In the genomic region with DNA sequence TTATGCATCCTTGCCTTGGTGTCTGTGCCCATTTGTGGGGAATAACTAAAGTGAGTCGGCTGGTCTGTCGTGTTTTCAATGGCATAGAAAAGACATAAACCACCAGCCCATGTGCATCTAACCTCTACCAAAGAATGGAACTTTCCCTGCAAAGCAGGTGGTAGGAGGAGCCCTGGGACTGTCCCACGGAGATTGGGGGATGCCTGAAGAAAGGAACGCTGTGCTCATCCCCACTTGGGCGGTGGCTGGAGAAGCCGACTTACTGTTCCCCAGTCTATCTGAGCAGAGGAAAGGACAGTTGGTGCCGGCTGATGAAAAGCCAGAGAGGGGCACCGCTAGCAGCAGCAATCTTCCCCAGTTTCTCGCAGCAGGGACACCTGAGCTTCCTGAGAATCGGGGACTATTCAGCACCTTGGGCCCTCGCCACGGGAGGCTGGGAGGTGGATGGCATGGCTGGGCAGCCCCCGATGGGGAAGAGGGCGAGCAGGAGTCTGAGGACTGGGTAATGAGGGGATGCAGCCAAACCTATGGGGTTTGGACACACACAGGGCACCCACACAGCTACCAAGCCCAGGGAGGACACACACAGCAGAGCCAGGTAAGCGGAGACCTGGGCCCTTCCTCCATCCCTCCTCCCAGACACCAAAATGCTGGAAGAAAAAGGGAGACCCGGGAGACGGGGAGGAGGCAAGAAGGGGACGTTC, we compare ENCODE assay signal across 2 cellular contexts.
TF ChIP-seq lines count a peak whose summit lies in the region.

No MANE protein-coding gene starts in this region.

TF ChIP-seq in GM23338, 12 proteins besides CTCF, POLR2A, EP300 and RAD21 (continues in another document):
- TF ChIP-seq CREB1 (CRISPR knock-in tag; IDR thresholded peaks at IDR 0.05; ENCODE audit: low read depth) = no peak
- TF ChIP-seq REST (IDR thresholded peaks at IDR 0.05; ENCODE audit: unreplicated experiment) = no peak
- TF ChIP-seq ZNF331 (CRISPR knock-in tag; IDR thresholded peaks at IDR 0.05; ENCODE audit: low read depth) = no peak
- TF ChIP-seq EZH2 (IDR thresholded peaks at IDR 0.05; ENCODE audit: low read depth, unreplicated experiment) = no peak
- TF ChIP-seq JUNB (IDR thresholded peaks at IDR 0.05; ENCODE audit: unreplicated experiment) = no peak
- TF ChIP-seq POLR2AphosphoS5 (IDR thresholded peaks at IDR 0.05; ENCODE audit: low read depth) = no peak
- no peak for TF ChIP-seq NANOG (IDR thresholded peaks at IDR 0.05; ENCODE audit: borderline replicate concordance)
- TF ChIP-seq EZH2phosphoT487 (IDR thresholded peaks at IDR 0.05; ENCODE audit: unreplicated experiment) = no peak
- TF ChIP-seq STAT1 (IDR thresholded peaks at IDR 0.05; ENCODE audit: unreplicated experiment) = no peak
- TF ChIP-seq, protein P1, sequence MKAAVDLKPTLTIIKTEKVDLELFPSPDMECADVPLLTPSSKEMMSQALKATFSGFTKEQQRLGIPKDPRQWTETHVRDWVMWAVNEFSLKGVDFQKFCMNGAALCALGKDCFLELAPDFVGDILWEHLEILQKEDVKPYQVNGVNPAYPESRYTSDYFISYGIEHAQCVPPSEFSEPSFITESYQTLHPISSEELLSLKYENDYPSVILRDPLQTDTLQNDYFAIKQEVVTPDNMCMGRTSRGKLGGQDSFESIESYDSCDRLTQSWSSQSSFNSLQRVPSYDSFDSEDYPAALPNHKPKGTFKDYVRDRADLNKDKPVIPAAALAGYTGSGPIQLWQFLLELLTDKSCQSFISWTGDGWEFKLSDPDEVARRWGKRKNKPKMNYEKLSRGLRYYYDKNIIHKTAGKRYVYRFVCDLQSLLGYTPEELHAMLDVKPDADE (IDR thresholded peaks at IDR 0.05) = no peak

TF ChIP-seq in K562, 482 proteins besides CTCF, POLR2A, EP300 and RAD21:
- no peak for TF ChIP-seq ESRRB (CRISPR knock-in tag; IDR thresholded peaks at IDR 0.05; ENCODE audit: borderline replicate concordance)
- no peak for TF ChIP-seq EZH2 (IDR thresholded peaks at IDR 0.05; ENCODE audit: borderline replicate concordance, low read depth, low read length)
- peak; percentile 52 for TF ChIP-seq PRDM10 (IDR thresholded peaks at IDR 0.05; ENCODE audit: partially characterized antibody)
